ENCODE assay signal across 8 cellular contexts in genomic region chr3:185936814-185937688, GRCh38. TPM values are rescaled to one million over a fixed set of nuclear protein-coding genes. Genes with fewer than 3 reads are reported as not detected.
DNase-seq lines count a peak whose midpoint lies in the region; ATAC-seq, FAIRE-seq and TF ChIP-seq lines count a peak whose summit lies in the region.

No MANE protein-coding gene starts in this region.

- peaks cover 0 to 34% (median 8%) of the 10 kb centered on the region in 3 donors for H3K4me1 ChIP-seq in pancreas
- peaks cover 10 to 17% of the 10 kb centered on the region in 2 donors for H3K4me1 ChIP-seq in thyroid gland

- H3K27ac Mint-ChIP-seq in activated naive CD8-positive, alpha-beta T cell treated with anti-CD3 and anti-CD28 coated beads for 36 hours, result peak overlapping the region; percentile 100

- peaks cover 5% of the 10 kb centered on the region for H3K27me3 Mint-ChIP-seq in activated naive CD8-positive, alpha-beta T cell treated with anti-CD3 and anti-CD28 coated beads for 36 hours

- TF ChIP-seq CTCF in pancreas (IDR thresholded peaks at IDR 0.05) (no peak), thyroid gland (IDR thresholded peaks at IDR 0.05) (no peak)

- H3K27ac ChIP-seq in pancreas (peak overlapping the region; percentile 95 to 100 (median 98)), thyroid gland (peak overlapping the region; percentile 100)

- TF ChIP-seq POLR2A in thyroid gland (IDR thresholded peaks at IDR 0.05), result peak in 1 of 2 donors; percentile 52

- peak overlapping the region; percentile 99 for H3K4me3 Mint-ChIP-seq in activated naive CD8-positive, alpha-beta T cell treated with anti-CD3 and anti-CD28 coated beads for 36 hours

- no peaks in the 10 kb centered on the region for H3K27me3 ChIP-seq in pancreas
- H3K27me3 ChIP-seq in thyroid gland, result no peaks in the 10 kb centered on the region

- peaks cover 4% of the 10 kb centered on the region for H3K9me3 Mint-ChIP-seq in activated naive CD8-positive, alpha-beta T cell treated with anti-CD3 and anti-CD28 coated beads for 36 hours

- WGBS in pancreas, 2 donors, result 0 to 1% methylated on average over 56 of the region's 56 CpGs
- 0% methylated on average over 38 to 54 of the region's 56 CpGs for WGBS in thyroid gland, 2 donors

- peak; percentile 50 for ATAC-seq in HG02642 (IDR thresholded peaks at IDR 0.05; ENCODE audit: poor library complexity, unreplicated experiment)
- ATAC-seq in Right ventricle myocardium superior (ENCODE audit: poor library complexity), result peak; percentile 89
- peak; percentile 76 to 87 (median 83) for ATAC-seq in pancreas

- H3K4me1 Mint-ChIP-seq in activated naive CD8-positive, alpha-beta T cell treated with anti-CD3 and anti-CD28 coated beads for 36 hours, result peaks cover 23% of the 10 kb centered on the region

- intact Hi-C loops in Right ventricle myocardium superior (cut with DNase I) (no loop called here), pancreas (cut with DNase I) (no loop called here), thyroid gland (cut with DNase I) (loop anchor here (10.0 kb wide), 1 partner anchor 112 kb away; the partner anchor contains the start of gene IGF2BP2)

- H3K4me3 ChIP-seq in pancreas (peak overlapping the region; percentile 65 to 99 (median 84)), thyroid gland (replicated peaks in 1 of 3) (peak overlapping the region; percentile 78 to 95 (median 95))

- H3K36me3 ChIP-seq in pancreas, result no peaks in the 10 kb centered on the region
- H3K36me3 ChIP-seq in thyroid gland, result no peaks in the 10 kb centered on the region

- FAIRE-seq in pancreas (lab: Jason Lieb, UNC), result no peak

- DNase-seq in GF-D8 (lab: John Stamatoyannopoulos, UW) (peak; percentile 43), NCI-H128 (lab: John Stamatoyannopoulos, UW; ENCODE audit: unreplicated experiment) (peak; percentile 84), SKM-1 treated with dmso at 0.1 percent for 144 hours (lab: John Stamatoyannopoulos, UW; ENCODE audit: unreplicated experiment) (peak; percentile 75), Right ventricle myocardium superior (peak; percentile 93), pancreas (peak; percentile 86 to 94 (median 90)), thyroid gland (peak; percentile 92 to 93)
- peak; percentile 89 for DNase-seq in activated naive CD8-positive, alpha-beta T cell treated with anti-CD3 and anti-CD28 coated beads for 36 hours

- H3K9me3 ChIP-seq in pancreas, result no peaks in the 10 kb centered on the region
- H3K9me3 ChIP-seq in thyroid gland, result no peaks in the 10 kb centered on the region

- peaks cover 61% of the 10 kb centered on the region for H3K36me3 Mint-ChIP-seq in activated naive CD8-positive, alpha-beta T cell treated with anti-CD3 and anti-CD28 coated beads for 36 hours

RNA-seq across cellular contexts. Expression of gene TRA2B, which starts 0.8 kb away (rescaled TPM):
- 100 to 1,000 TPM; 289 to 291 TPM for total RNA-seq in activated naive CD8-positive, alpha-beta T cell treated with anti-CD3 and anti-CD28 coated beads for 36 hours
- total RNA-seq in Right ventricle myocardium superior (41.4 TPM), pancreas (10 to 100 TPM; 27.4 to 59.1 (median 47.3) TPM), thyroid gland (100 to 1,000 TPM; 162 to 237 (median 202) TPM)
- 10 to 100 TPM; 44.1 to 79.2 TPM for polyA plus RNA-seq in pancreas

Comparison
In these comparisons a context has a peak if more than half of its experiments do, and no peak if none do; other contexts are left out.
1. Peak in every context shown above with its lines: DNase-seq, ATAC-seq, H3K4me3 ChIP-seq and H3K27ac ChIP-seq.
2. DNase-seq: peak in every context shown above with its lines; median percentile 93 in Right ventricle myocardium superior; 92 in thyroid gland; 90 in pancreas; 89 in activated naive CD8-positive, alpha-beta T cell treated with anti-CD3 and anti-CD28 coated beads for 36 hours; 84 in NCI-H128; 75 in SKM-1 treated with dmso at 0.1 percent for 144 hours; 43 in GF-D8.